ENCODE assay signal across 9 cellular contexts in genomic region chr4:157128395-157128794, GRCh38. TPM values are rescaled to one million over a fixed set of nuclear protein-coding genes. Genes with fewer than 3 reads are reported as not detected.
DNase-seq lines count a peak whose midpoint lies in the region; ATAC-seq, FAIRE-seq and TF ChIP-seq lines count a peak whose summit lies in the region.
"Had no signal": no experiment of that assay in that cellular context is flagged by ENCODE, and none has a peak within 500 bp of the region (broad histone marks: within the 10 kb centered on the region; RNA-seq: fewer than 3 reads in every experiment).

No MANE protein-coding gene starts in this region.

- no peak for FAIRE-seq in small intestine (lab: Jason Lieb, UNC)

- no peak overlapping the region for H3K27ac Mint-ChIP-seq in activated T-helper 17 cell treated with anti-CD3 and anti-CD28 coated beads, Interleukin-2, amount 50 U/mL, for 72 hours

- no peak overlapping the region for H3K4me3 ChIP-seq in Panc1 (ENCODE audit: low read depth in 2 of 2, low read length in 2 of 2)
- H3K4me3 ChIP-seq in fibroblast of mammary gland (ENCODE audit: control insufficient read depth, low read depth, low read length) = no peak overlapping the region
- no peak overlapping the region for H3K4me3 ChIP-seq in small intestine (ENCODE audit: low read depth in 1 of 2, low read length in 2 of 2)

- no peak overlapping the region for H3K27ac ChIP-seq in Panc1 (ENCODE audit: low read length)
- H3K27ac ChIP-seq in small intestine (ENCODE audit: low read depth in 1 of 2, low read length in 1 of 2) = no peak overlapping the region

- POLR2A ChIA-PET in Panc1 (lab: Charles Lee) = no interaction called here

- peak in 2 of 3 experiments; percentile 20 to 74 for DNase-seq in NCI-H1417 (lab: John Stamatoyannopoulos, UW)
- no peak for DNase-seq in NCI-H1417 treated with DMSO at 0.1 percent for 48 hours (lab: John Stamatoyannopoulos, UW)
- DNase-seq in Panc1 (ENCODE audit: low read depth, low spot score) = peak; percentile 2
- peak; percentile 52 for DNase-seq in fibroblast of mammary gland (ENCODE audit: low read depth)
- peak; percentile 1 for DNase-seq in small intestine
- DNase-seq in NCI-H1930 (lab: John Stamatoyannopoulos, UW) = no peak
- DNase-seq in AML-193 (lab: John Stamatoyannopoulos, UW) = no peak
- DNase-seq: activated T-cell treated with anti-CD3 and anti-CD28 coated beads for 4 hours had no signal

- no peak for ATAC-seq in Panc1
- ATAC-seq in activated T-helper 17 cell treated with anti-CD3 and anti-CD28 coated beads, Interleukin-2, amount 50 U/mL, for 72 hours (replicated peaks) = no peak

- no peaks in the 10 kb centered on the region for H3K36me3 ChIP-seq in Panc1 (ENCODE audit: control insufficient read depth, insufficient read depth, low read length)
- H3K36me3 ChIP-seq in small intestine (ENCODE audit: control insufficient read depth in 2 of 2, insufficient read depth in 2 of 2, low read length in 2 of 2) = no peaks in the 10 kb centered on the region

- H3K9me3 ChIP-seq in Panc1 (ENCODE audit: control insufficient read depth, insufficient read depth, low read depth, low read length) (no peaks in the 10 kb centered on the region), small intestine (ENCODE audit: control insufficient read depth, low read depth) (no peaks in the 10 kb centered on the region)

- H3K27me3 ChIP-seq in Panc1 (ENCODE audit: control insufficient read depth, insufficient read depth, low read length) = no peaks in the 10 kb centered on the region
- H3K27me3 ChIP-seq in small intestine (ENCODE audit: control insufficient read depth in 2 of 2, insufficient read depth in 2 of 2, low read length in 2 of 2) = no peaks in the 10 kb centered on the region

- no TSS peak for BruUV-seq in Panc1 (replicated peaks; lab: Mats Ljungman, UMichigan)

- CTCF ChIA-PET in Panc1 (lab: Charles Lee) = no interaction called here

- H3K4me1 ChIP-seq in Panc1 (ENCODE audit: control insufficient read depth, insufficient read depth, low read length) (no peaks in the 10 kb centered on the region), small intestine (ENCODE audit: control insufficient read depth in 2 of 2, insufficient read depth in 1 of 2, low read depth in 1 of 2, low read length in 1 of 2) (no peaks in the 10 kb centered on the region)

- no peaks in the 10 kb centered on the region for H3K4me1 Mint-ChIP-seq in activated T-helper 17 cell treated with anti-CD3 and anti-CD28 coated beads, Interleukin-2, amount 50 U/mL, for 72 hours

- no peaks in the 10 kb centered on the region for H3K27me3 Mint-ChIP-seq in activated T-helper 17 cell treated with anti-CD3 and anti-CD28 coated beads, Interleukin-2, amount 50 U/mL, for 72 hours

- no peak overlapping the region for H3K4me3 Mint-ChIP-seq in activated T-helper 17 cell treated with anti-CD3 and anti-CD28 coated beads, Interleukin-2, amount 50 U/mL, for 72 hours

- H3K9me3 Mint-ChIP-seq in activated T-helper 17 cell treated with anti-CD3 and anti-CD28 coated beads, Interleukin-2, amount 50 U/mL, for 72 hours = peaks cover 7% of the 10 kb centered on the region

- in situ Hi-C loops in Panc1 (cut with HindIII; ENCODE audit: low pct_unique_long_range_greater_than_20kb, low sequenced_read_pairs) = no loop called here

- TF ChIP-seq CTCF in Panc1 (IDR thresholded peaks at IDR 0.05) (peak; percentile 43; the same call in 1 of the 2 replicates), fibroblast of mammary gland (conservative IDR thresholded peaks at IDR 0.05; ENCODE audit: control insufficient read depth, insufficient read depth, low read depth, low read length) (peak; percentile 57)

- intact Hi-C loops in Panc1 (cut with micrococcal nuclease; ENCODE audit: unreplicated experiment) = loop anchor here (5.0 kb wide), 1 partner anchor 656 kb away; no protein-coding TSS in a partner anchor

- no peaks in the 10 kb centered on the region for H3K36me3 Mint-ChIP-seq in activated T-helper 17 cell treated with anti-CD3 and anti-CD28 coated beads, Interleukin-2, amount 50 U/mL, for 72 hours (ENCODE audit: low read depth)

RNA-seq across cellular contexts. Expression of gene GLRB, which starts 52.4 kb away (rescaled TPM):
- 1.8 TPM for total RNA-seq in Panc1 (2021; ENCODE audit: unreplicated experiment)
- polyA plus RNA-seq in Panc1 (2012; ENCODE audit: insufficient read length) = 0.50 TPM
- 1 to 10 TPM in 1 of 3 donors, under 1 TPM in 1, not detected in 1; 0.22 to 1.2 TPM for polyA plus RNA-seq in small intestine
- not detected for total RNA-seq in activated T-helper 17 cell treated with anti-CD3 and anti-CD28 coated beads, Interleukin-2, amount 50 U/mL, for 72 hours

Comparison
In these comparisons a context has a peak if more than half of its experiments do, and no peak if none do; other contexts are left out.
1. DNase-seq: peak in NCI-H1417 (2 of 3), Panc1 (single experiment), fibroblast of mammary gland (single experiment) and small intestine (single experiment); none in NCI-H1417 treated with DMSO at 0.1 percent for 48 hours (single experiment), NCI-H1930 (0 of 2) and AML-193 (0 of 2).